Comparison of ENCODE assay signal across 18 cellular contexts in genomic region chr1:228850141-228851100, GRCh38.
DNase-seq lines count a peak whose midpoint lies in the region; ATAC-seq, FAIRE-seq and TF ChIP-seq lines count a peak whose summit lies in the region.
"Had no signal": no experiment of that assay in that cellular context is flagged by ENCODE, and none has a peak within 500 bp of the region (broad histone marks: within the 10 kb centered on the region; RNA-seq: fewer than 3 reads in every experiment).

No MANE protein-coding gene starts in this region.

- H3K9me3 ChIP-seq in Panc1 (ENCODE audit: control insufficient read depth, insufficient read depth, low read depth, low read length), result no peaks in the 10 kb centered on the region
- H3K9me3 ChIP-seq: prostate gland, upper lobe of left lung had no signal

- peaks cover 0 to 7% of the 10 kb centered on the region in 2 donors for H3K27me3 Mint-ChIP-seq in stimulated activated naive B cell treated with anti-CD40 and anti-IgM and Interleukin-4, amounts not matched to agents 10 μg/mL and 1 μg/mL and 100 μg/mL, for 72 hours
- peaks cover 18% of the 10 kb centered on the region for H3K27me3 Mint-ChIP-seq in nephron progenitor cell (ENCODE audit: low read depth, poor library complexity)
- H3K27me3 Mint-ChIP-seq: CD4-positive, alpha-beta memory T cell had no signal

- H3K27ac Mint-ChIP-seq in stimulated activated naive B cell treated with anti-CD40 and anti-IgM and Interleukin-4, amounts not matched to agents 10 μg/mL and 1 μg/mL and 100 μg/mL, for 72 hours, result peak overlapping the region; percentile 27
- H3K27ac Mint-ChIP-seq in nephron progenitor cell, result no peak overlapping the region
- H3K27ac Mint-ChIP-seq: CD4-positive, alpha-beta memory T cell had no signal

- CTCF ChIA-PET in Panc1 (lab: Charles Lee), result no interaction called here

- peak; percentile 56; the same call in 1 of the 2 replicates for ATAC-seq in Panc1
- peak; percentile 76 to 83 for ATAC-seq in stimulated activated naive B cell treated with anti-CD40 and anti-IgM and Interleukin-4, amounts not matched to agents 10 μg/mL and 1 μg/mL and 100 μg/mL, for 72 hours (replicated peaks)

- no peak overlapping the region for H3K27ac ChIP-seq in Panc1 (ENCODE audit: low read length)
- H3K27ac ChIP-seq: prostate gland, upper lobe of left lung had no signal

- intact Hi-C loops in Panc1 (cut with micrococcal nuclease; ENCODE audit: unreplicated experiment), result no loop called here

- H3K4me3 Mint-ChIP-seq in stimulated activated naive B cell treated with anti-CD40 and anti-IgM and Interleukin-4, amounts not matched to agents 10 μg/mL and 1 μg/mL and 100 μg/mL, for 72 hours, result peak overlapping the region in 1 of 2 donors; percentile 48
- no peak overlapping the region for H3K4me3 Mint-ChIP-seq in nephron progenitor cell
- H3K4me3 Mint-ChIP-seq: CD4-positive, alpha-beta memory T cell had no signal

- no TSS peak for BruUV-seq in Panc1 (replicated peaks; lab: Mats Ljungman, UMichigan)

- TF ChIP-seq CTCF in Panc1 (IDR thresholded peaks at IDR 0.05) (no peak), nephron progenitor cell (IDR thresholded peaks at IDR 0.05) (no peak)

- no peak overlapping the region for H3K4me3 ChIP-seq in Panc1 (ENCODE audit: low read depth in 2 of 2, low read length in 2 of 2)
- H3K4me3 ChIP-seq: prostate gland, upper lobe of left lung had no signal

- POLR2A ChIA-PET in Panc1 (lab: Charles Lee), result no interaction called here

- no peaks in the 10 kb centered on the region for H3K36me3 Mint-ChIP-seq in stimulated activated naive B cell treated with anti-CD40 and anti-IgM and Interleukin-4, amounts not matched to agents 10 μg/mL and 1 μg/mL and 100 μg/mL, for 72 hours
- H3K36me3 Mint-ChIP-seq in nephron progenitor cell (ENCODE audit: low read depth), result peaks cover 3% of the 10 kb centered on the region
- H3K36me3 Mint-ChIP-seq: CD4-positive, alpha-beta memory T cell had no signal

- no peaks in the 10 kb centered on the region for H3K27me3 ChIP-seq in Panc1 (ENCODE audit: control insufficient read depth, insufficient read depth, low read length)
- H3K27me3 ChIP-seq: upper lobe of left lung had no signal

- FAIRE-seq in GM19239 (lab: Jason Lieb, UNC), result peak; percentile 87
- no peak for FAIRE-seq in HTR-8/SVneo (lab: Jason Lieb, UNC)

- in situ Hi-C loops in Panc1 (cut with HindIII; ENCODE audit: low pct_unique_long_range_greater_than_20kb, low sequenced_read_pairs), result no loop called here

- DNase-seq in GM19239 (ENCODE audit: insufficient read length, low spot score), result no peak
- DNase-seq in Panc1 (ENCODE audit: low read depth, low spot score), result no peak
- peak; percentile 83 for DNase-seq in islet precursor cell
- DNase-seq in stimulated activated naive B cell treated with anti-CD40 and anti-IgM and Interleukin-4, amounts not matched to agents 10 μg/mL and 1 μg/mL and 100 μg/mL, for 72 hours, result no peak
- DNase-seq in nephron progenitor cell, result no peak
- no peak for DNase-seq in stimulated activated CD4-positive, alpha-beta T cell treated with anti-CD3 and anti-CD28 coated beads, Interleukin-2, amount 100 ng/mL, for 48 hours
- no peak for DNase-seq in mesenteric fat pad (ENCODE audit: low spot score)
- DNase-seq in HTR-8/SVneo (ENCODE audit: insufficient read length, low spot score), result no peak
- DNase-seq: activated CD4-positive, alpha-beta T cell treated with anti-CD3 and anti-CD28 coated beads, Interleukin-2, amount 50 U/mL, for 4 hours; activated effector memory CD4-positive, alpha-beta T cell treated with anti-CD3 and anti-CD28 coated beads, Interleukin-2, amount 50 U/mL, for 16 hours; CD4-positive, alpha-beta memory T cell; GDM1; H7; NCI-H187; stimulated activated CD8-positive, alpha-beta memory T cell treated with anti-CD3 and anti-CD28 coated beads, Interleukin-4, amount 100 ng/mL, for 48 hours; T-helper 9 cell; upper lobe of left lung had no signal

- no peaks in the 10 kb centered on the region; the same call in 1 of the 2 replicates for H3K4me1 ChIP-seq in Panc1 (ENCODE audit: control insufficient read depth, insufficient read depth, low read length)
- H3K4me1 ChIP-seq: prostate gland had no signal

- no peaks in the 10 kb centered on the region for H3K36me3 ChIP-seq in Panc1 (ENCODE audit: control insufficient read depth, insufficient read depth, low read length)
- H3K36me3 ChIP-seq: prostate gland, upper lobe of left lung had no signal

- peaks cover 1% of the 10 kb centered on the region in 2 donors for H3K9me3 Mint-ChIP-seq in stimulated activated naive B cell treated with anti-CD40 and anti-IgM and Interleukin-4, amounts not matched to agents 10 μg/mL and 1 μg/mL and 100 μg/mL, for 72 hours
- peaks cover 10% of the 10 kb centered on the region for H3K9me3 Mint-ChIP-seq in nephron progenitor cell
- H3K9me3 Mint-ChIP-seq: CD4-positive, alpha-beta memory T cell had no signal

- peaks cover 10 to 47% of the 10 kb centered on the region in 2 donors for H3K4me1 Mint-ChIP-seq in stimulated activated naive B cell treated with anti-CD40 and anti-IgM and Interleukin-4, amounts not matched to agents 10 μg/mL and 1 μg/mL and 100 μg/mL, for 72 hours
- H3K4me1 Mint-ChIP-seq in nephron progenitor cell, result peaks cover 39% of the 10 kb centered on the region
- H3K4me1 Mint-ChIP-seq: CD4-positive, alpha-beta memory T cell had no signal
